In the genomic region with DNA sequence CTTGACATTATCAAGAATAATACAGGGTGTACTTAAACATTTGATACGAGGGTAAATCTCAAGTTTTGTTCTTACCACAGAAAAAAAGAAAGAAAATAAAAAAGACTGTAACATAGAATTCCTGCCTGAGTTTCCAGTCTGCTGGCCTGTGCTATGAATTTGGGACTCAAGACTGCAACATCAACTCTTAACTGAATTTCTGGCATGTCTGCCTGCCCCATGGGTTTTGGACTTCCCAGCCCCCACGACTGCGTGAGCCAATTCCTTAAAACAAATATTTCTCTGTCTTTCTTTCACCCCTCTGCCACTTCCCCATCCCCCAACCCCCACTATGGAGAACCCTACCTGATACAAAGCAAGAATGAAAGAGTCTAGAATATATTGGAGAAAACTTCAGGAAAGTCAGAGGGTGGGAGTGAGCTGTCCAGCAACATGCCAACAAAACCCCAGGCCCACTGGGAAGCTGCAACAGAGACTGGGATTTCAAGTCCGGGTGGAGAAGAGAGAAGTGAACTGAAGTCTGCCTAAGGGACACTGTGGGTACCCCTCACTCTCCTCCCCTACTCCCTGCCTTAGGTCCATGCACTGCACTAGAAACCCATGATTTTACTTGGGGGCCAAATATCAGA, we compare ENCODE assay signal across 1 cellular context.
A peak's percentile ranks its signal among the peaks of the same experiment; 100 is the strongest.
TF ChIP-seq lines count a peak whose summit lies in the region.

No MANE protein-coding gene starts in this region.

TF ChIP-seq in GM23338, 12 proteins besides CTCF, POLR2A, EP300 and RAD21 (continued from another document):
- TF ChIP-seq, protein P1, sequence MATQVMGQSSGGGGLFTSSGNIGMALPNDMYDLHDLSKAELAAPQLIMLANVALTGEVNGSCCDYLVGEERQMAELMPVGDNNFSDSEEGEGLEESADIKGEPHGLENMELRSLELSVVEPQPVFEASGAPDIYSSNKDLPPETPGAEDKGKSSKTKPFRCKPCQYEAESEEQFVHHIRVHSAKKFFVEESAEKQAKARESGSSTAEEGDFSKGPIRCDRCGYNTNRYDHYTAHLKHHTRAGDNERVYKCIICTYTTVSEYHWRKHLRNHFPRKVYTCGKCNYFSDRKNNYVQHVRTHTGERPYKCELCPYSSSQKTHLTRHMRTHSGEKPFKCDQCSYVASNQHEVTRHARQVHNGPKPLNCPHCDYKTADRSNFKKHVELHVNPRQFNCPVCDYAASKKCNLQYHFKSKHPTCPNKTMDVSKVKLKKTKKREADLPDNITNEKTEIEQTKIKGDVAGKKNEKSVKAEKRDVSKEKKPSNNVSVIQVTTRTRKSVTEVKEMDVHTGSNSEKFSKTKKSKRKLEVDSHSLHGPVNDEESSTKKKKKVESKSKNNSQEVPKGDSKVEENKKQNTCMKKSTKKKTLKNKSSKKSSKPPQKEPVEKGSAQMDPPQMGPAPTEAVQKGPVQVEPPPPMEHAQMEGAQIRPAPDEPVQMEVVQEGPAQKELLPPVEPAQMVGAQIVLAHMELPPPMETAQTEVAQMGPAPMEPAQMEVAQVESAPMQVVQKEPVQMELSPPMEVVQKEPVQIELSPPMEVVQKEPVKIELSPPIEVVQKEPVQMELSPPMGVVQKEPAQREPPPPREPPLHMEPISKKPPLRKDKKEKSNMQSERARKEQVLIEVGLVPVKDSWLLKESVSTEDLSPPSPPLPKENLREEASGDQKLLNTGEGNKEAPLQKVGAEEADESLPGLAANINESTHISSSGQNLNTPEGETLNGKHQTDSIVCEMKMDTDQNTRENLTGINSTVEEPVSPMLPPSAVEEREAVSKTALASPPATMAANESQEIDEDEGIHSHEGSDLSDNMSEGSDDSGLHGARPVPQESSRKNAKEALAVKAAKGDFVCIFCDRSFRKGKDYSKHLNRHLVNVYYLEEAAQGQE (IDR thresholded peaks at IDR 0.05; ENCODE audit: unreplicated experiment): peak; percentile 43
